Comparison of ENCODE assay signal across 8 cellular contexts in genomic region chr4:119454491-119455270, GRCh38.
DNase-seq lines count a peak whose midpoint lies in the region; ATAC-seq, FAIRE-seq and TF ChIP-seq lines count a peak whose summit lies in the region.
"Not testable (repeated sequence)": the region's sequence is repeated elsewhere in the genome, so short reads cannot be mapped to it uniquely, and the experiment has no call there.

No MANE protein-coding gene starts in this region.

- H3K4me2 ChIP-seq in A549: peak overlapping the region; percentile 50

- CTCF ChIA-PET in A549 (lab: Yijun Ruan, JAX): interaction anchor here (0.7 to 1.6 kb wide), 3 partner anchors 145 to 743 kb away, joined by 3 read pairs; no protein-coding TSS in a partner anchor

- TF ChIP-seq CTCF in A549 (IDR thresholded peaks at IDR 0.05): not testable (repeated sequence)

- H3K4me1 ChIP-seq in A549: not testable (repeated sequence)

- peak overlapping the region; percentile 79 to 94 for H3K27ac ChIP-seq in A549

- peak; percentile 65 to 98 for DNase-seq in A549 (ENCODE audit: low read depth in 1 of 2, low spot score in 1 of 2)
- DNase-seq in NCI-H2107 treated with DMSO at 0.1 percent for 48 hours (lab: John Stamatoyannopoulos, UW; ENCODE audit: unreplicated experiment): peak; percentile 36
- peak; percentile 99 for DNase-seq in UCSD-AML1 (lab: John Stamatoyannopoulos, UW; ENCODE audit: unreplicated experiment)
- DNase-seq in brain pericyte (ENCODE audit: low read depth, low spot score): peak; percentile 100
- DNase-seq in skeletal muscle cell (ENCODE audit: low read depth): peak; percentile 99

- peak overlapping the region; percentile 62 for H3K4me3 ChIP-seq in A549
- H3K4me3 ChIP-seq in iPS-11a (ENCODE audit: low read depth, low read length): peak overlapping the region; percentile 50
- H3K4me3 ChIP-seq in skeletal muscle cell (ENCODE audit: low read depth, low read length): peak overlapping the region; percentile 61

- FAIRE-seq in A549 (lab: Jason Lieb, UNC): not testable (repeated sequence)

- not testable (repeated sequence) for TF ChIP-seq RAD21 in A549 (conservative IDR thresholded peaks at IDR 0.05 in 1 of 2, IDR thresholded peaks at IDR 0.05 in 1 of 2)

- 0% methylated on average over 11 of the region's 80 CpGs for WGBS in A549 (ENCODE audit: missing lambda C conversion rate)

- ATAC-seq in A549 (peak; percentile 100), GM18858 (IDR thresholded peaks at IDR 0.05; ENCODE audit: unreplicated experiment) (peak; percentile 99), HG03066 (IDR thresholded peaks at IDR 0.05; ENCODE audit: low read depth, unreplicated experiment) (peak; percentile 100)

- peak; percentile 46 for TF ChIP-seq POLR2A in A549 (IDR thresholded peaks at IDR 0.05; ENCODE audit: low read length)

- TF ChIP-seq EP300 in A549 (IDR thresholded peaks at IDR 0.05): not testable (repeated sequence)

- POLR2A ChIA-PET in A549 (lab: Yijun Ruan, JAX): interaction anchor here (0.9 to 1.0 kb wide), 2 partner anchors 22 to 155 kb away, joined by 3 to 4 read pairs; no protein-coding TSS in a partner anchor

- H3K9me3 ChIP-seq in A549: not testable (repeated sequence)

TF ChIP-seq in A549, 52 proteins besides CTCF, POLR2A, EP300 and RAD21:
- peak; percentile 74 for TF ChIP-seq MAX (IDR thresholded peaks at IDR 0.05)
- peak; percentile 58; the same call in 1 of the 2 replicates for TF ChIP-seq REST (IDR thresholded peaks at IDR 0.05)
- TF ChIP-seq FOSL2 (IDR thresholded peaks at IDR 0.05): not testable (repeated sequence)
- TF ChIP-seq FOSL2 (CRISPR knock-in tag; IDR thresholded peaks at IDR 0.05): peak; percentile 32
- 0 out of 3 replicates have a peak, but pooled peaks have one; percentile 22 for TF ChIP-seq BCL3 (IDR thresholded peaks at IDR 0.05)
- peak in 1 of 2 experiments; percentile 69; a peak in 3 of 5 replicates for TF ChIP-seq JUN (IDR thresholded peaks at IDR 0.05)
- TF ChIP-seq KDM5A (IDR thresholded peaks at IDR 0.05): peak; percentile 64
- peak; percentile 75 for TF ChIP-seq RFX5 (IDR thresholded peaks at IDR 0.05)
- peak; percentile 43; the same call in 1 of the 2 replicates for TF ChIP-seq PHF8 (IDR thresholded peaks at IDR 0.05; ENCODE audit: borderline replicate concordance, low read depth)
- peak; percentile 47 for TF ChIP-seq MAFK (IDR thresholded peaks at IDR 0.05; ENCODE audit: partially characterized antibody)
- peak; percentile 20; the same call in 1 of the 2 replicates for TF ChIP-seq GATA3 (IDR thresholded peaks at IDR 0.05; ENCODE audit: borderline replicate concordance)

Comparison
In these comparisons a context has a peak if more than half of its experiments do, and no peak if none do; other contexts are left out.
1. Peak in every context shown above with its lines: DNase-seq, ATAC-seq, H3K4me3 ChIP-seq and H3K27ac ChIP-seq.
2. DNase-seq: peak in every context shown above with its lines; median percentile 100 in brain pericyte; 99 in UCSD-AML1; 99 in skeletal muscle cell; 82 in A549; 36 in NCI-H2107 treated with DMSO at 0.1 percent for 48 hours.